In genomic region chr15:29853211-29853987, GRCh38 we compare ENCODE assay signal across 16 cellular contexts. TPM values are rescaled to one million over a fixed set of nuclear protein-coding genes. Genes with fewer than 3 reads are reported as not detected.
DNase-seq lines count a peak whose midpoint lies in the region; TF ChIP-seq lines count a peak whose summit lies in the region.
"Had no signal": no experiment of that assay in that cellular context is flagged by ENCODE, and none has a peak within 500 bp of the region (broad histone marks: within the 10 kb centered on the region; RNA-seq: fewer than 3 reads in every experiment).

No MANE protein-coding gene starts in this region.

- no peak for TF ChIP-seq POLR2A in breast epithelium (IDR thresholded peaks at IDR 0.05)

- TF ChIP-seq CTCF in C4-2B (conservative IDR thresholded peaks at IDR 0.05) (no peak), VCaP (conservative IDR thresholded peaks at IDR 0.05) (no peak), tibial artery (IDR thresholded peaks at IDR 0.05) (no peak), breast epithelium (IDR thresholded peaks at IDR 0.05) (no peak)

- no peak overlapping the region for H3K4me3 ChIP-seq in tibial artery
- no peak overlapping the region for H3K4me3 ChIP-seq in breast epithelium
- H3K4me3 ChIP-seq: A549 had no signal

- H3K4me1 ChIP-seq in tibial artery = peaks cover 0 to 14% (median 2%) of the 10 kb centered on the region in 4 donors
- no peaks in the 10 kb centered on the region for H3K4me1 ChIP-seq in breast epithelium

- H3K27me3 ChIP-seq in tibial artery (no peaks in the 10 kb centered on the region), breast epithelium (no peaks in the 10 kb centered on the region)

- H3K9me3 ChIP-seq in tibial artery (no peaks in the 10 kb centered on the region), breast epithelium (peaks cover 0 to 3% of the 10 kb centered on the region in 2 donors)

- intact Hi-C loops in tibial artery (cut with DNase I; ENCODE audit: low total_unique reads) = no loop called here
- intact Hi-C loops in breast epithelium (cut with DNase I; ENCODE audit: low total_unique reads) = no loop called here

- H3K36me3 ChIP-seq in tibial artery = no peaks in the 10 kb centered on the region
- H3K36me3 ChIP-seq in breast epithelium = no peaks in the 10 kb centered on the region

- H3K27ac ChIP-seq in C4-2B (peak overlapping the region; percentile 97), VCaP (peak overlapping the region; percentile 86), tibial artery (peak overlapping the region; percentile 50 to 59), breast epithelium (no peak overlapping the region)
- H3K27ac ChIP-seq: 22Rv1, A549 had no signal

- peak; percentile 32 for DNase-seq in M059J (ENCODE audit: low read depth)
- no peak for DNase-seq in tibial artery
- DNase-seq in NCI-H1105 treated with DMSO at 0.1 percent for 48 hours (lab: John Stamatoyannopoulos, UW) = no peak
- no peak for DNase-seq in breast epithelium (ENCODE audit: low spot score in 2 of 2)
- DNase-seq in SKM-1 treated with dmso at 0.1 percent for 144 hours (lab: John Stamatoyannopoulos, UW; ENCODE audit: unreplicated experiment) = no peak
- DNase-seq: AML-193; CD4-positive, alpha-beta memory T cell; DMS153; DMS79; GF-D8; GOT3; H7 had no signal

RNA-seq across cellular contexts. Expression of gene TJP1, which starts 31.1 kb away (rescaled TPM):
- total RNA-seq in M059J (2014; rRNA removed; shearing (Covaris generic)) = 18.2 and 45.2 TPM in 2 replicates
- total RNA-seq in breast epithelium = 100 to 1,000 TPM in 1 of 3 donors, 10 to 100 TPM in 2; 92.8 to 101 (median 97.2) TPM
- total RNA-seq: CD4-positive, alpha-beta memory T cell had no signal

Comparison
In these comparisons a context has a peak if more than half of its experiments do, and no peak if none do; other contexts are left out.
1. H3K27ac ChIP-seq: peak in C4-2B (single experiment), VCaP (single experiment) and tibial artery (2 of 2); none in breast epithelium (0 of 2).